Comparison of ENCODE assay signal across 22 cellular contexts in the genomic region with DNA sequence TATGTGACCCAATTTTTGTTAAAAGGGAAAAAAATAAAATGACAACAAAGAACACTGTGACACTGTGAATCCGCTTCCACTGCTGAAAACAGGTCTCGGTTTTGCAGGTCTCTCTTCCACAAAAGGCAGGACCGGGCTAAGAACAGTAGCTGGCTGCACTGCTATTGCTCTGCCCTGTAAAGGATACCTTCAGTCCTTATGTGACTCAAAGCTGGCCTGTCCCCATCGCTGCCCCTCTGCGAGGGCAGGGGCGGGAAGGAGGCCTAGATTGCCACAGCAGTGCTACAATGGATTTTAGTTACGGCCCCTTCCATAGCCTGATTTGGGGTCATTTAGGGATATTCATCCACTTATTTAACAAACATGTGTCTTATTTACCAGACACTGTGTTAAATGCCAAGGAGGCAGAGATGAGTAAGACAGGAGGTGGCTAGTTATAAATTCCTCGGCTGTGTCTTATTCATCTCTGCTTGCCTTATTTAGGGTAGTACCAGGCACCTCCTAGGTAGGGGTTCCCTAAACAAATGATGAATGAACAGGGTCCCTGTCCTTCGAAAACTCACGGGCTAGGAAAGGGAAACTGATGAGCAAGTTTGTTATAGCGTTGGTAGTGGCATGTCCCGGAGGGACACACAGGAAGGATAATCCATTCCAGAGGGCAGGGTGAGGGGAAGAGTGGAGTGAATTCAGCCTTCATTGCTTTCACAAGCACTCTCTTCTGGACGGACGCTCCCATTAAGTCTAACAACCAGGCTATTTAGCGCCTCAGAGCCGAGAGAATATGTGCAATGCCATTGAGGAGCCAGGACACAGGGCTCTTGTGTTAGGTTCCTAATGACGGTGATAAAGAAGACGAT.
DNase-seq lines count a peak whose midpoint lies in the region; TF ChIP-seq lines count a peak whose summit lies in the region.
"Had no signal": no experiment of that assay in that cellular context is flagged by ENCODE, and none has a peak within 500 bp of the region (broad histone marks: within the 10 kb centered on the region; RNA-seq: fewer than 3 reads in every experiment).

No MANE protein-coding gene starts in this region.

- H3K4me3 ChIP-seq in fibroblast of mammary gland (ENCODE audit: control insufficient read depth, low read depth, low read length) (no peak overlapping the region), ascending aorta (no peak overlapping the region)
- H3K4me3 ChIP-seq: adrenal gland, heart right ventricle, lower lobe of right lung, prostate gland, suprapubic skin had no signal

- no peaks in the 10 kb centered on the region for H3K27me3 ChIP-seq in ascending aorta
- H3K27me3 ChIP-seq: adrenal gland, suprapubic skin had no signal

- peak; percentile 51 for DNase-seq in EL
- DNase-seq in LHCN-M2 (ENCODE audit: low read depth), result peak; percentile 23
- DNase-seq in fibroblast of mammary gland (ENCODE audit: low read depth), result peak; percentile 64
- peak; percentile 17 for DNase-seq in retina
- DNase-seq in C1 segment of cervical spinal cord (lab: John Stamatoyannopoulos, UW), result no peak
- no peak for DNase-seq in activated naive CD4-positive, alpha-beta T cell treated with anti-CD3 and anti-CD28 coated beads, Interleukin-2, amount 10 ng/mL, durations not matched to agents 7 days and 5 days
- DNase-seq in ascending aorta (ENCODE audit: low spot score in 2 of 2), result no peak
- DNase-seq: activated CD4-positive, CD25-positive, alpha-beta regulatory T cell; central memory CD4-positive, alpha-beta T cell; heart right ventricle; immature natural killer cell; lower lobe of right lung; naive thymus-derived CD4-positive, alpha-beta T cell; NCI-H187; SHP77; stimulated activated CD4-positive, alpha-beta T cell treated with anti-CD3 and anti-CD28 coated beads, Interleukin-12 subunit alpha, Interleukin-12 subunit beta, amount 100 ng/mL, for 4 hours had no signal

- peaks cover 29% of the 10 kb centered on the region for H3K27me3 Mint-ChIP-seq in activated naive CD4-positive, alpha-beta T cell treated with anti-CD3 and anti-CD28 coated beads, Interleukin-2, amount 10 ng/mL, durations not matched to agents 7 days and 5 days

- no peak overlapping the region for H3K27ac Mint-ChIP-seq in activated naive CD4-positive, alpha-beta T cell treated with anti-CD3 and anti-CD28 coated beads, Interleukin-2, amount 10 ng/mL, durations not matched to agents 7 days and 5 days
- H3K27ac Mint-ChIP-seq: activated T-helper 2 cell treated with anti-CD3 and anti-CD28 coated beads, Interferon-gamma antibody, Interleukin-2, Interleukin-4, amounts not matched to agents 10 μg/mL and 5 μg/mL and 100 μg/mL, durations not matched to agents 14 hours and 24 hours and 36 hours; immature natural killer cell; T-helper 1 cell treated with Interleukin-12 subunit alpha and Interleukin-12 subunit beta and Interleukin-4 antibody, amounts not matched to agents 30 μg/mL and 1 μg/mL, for 36 hours had no signal

- H3K4me3 Mint-ChIP-seq in activated naive CD4-positive, alpha-beta T cell treated with anti-CD3 and anti-CD28 coated beads, Interleukin-2, amount 10 ng/mL, durations not matched to agents 7 days and 5 days, result no peak overlapping the region
- H3K4me3 Mint-ChIP-seq: immature natural killer cell; naive thymus-derived CD4-positive, alpha-beta T cell; T-helper 1 cell treated with Interleukin-12 subunit alpha and Interleukin-12 subunit beta and Interleukin-4 antibody, amounts not matched to agents 30 μg/mL and 1 μg/mL, for 36 hours had no signal

- no peak overlapping the region for H3K27ac ChIP-seq in ascending aorta
- H3K27ac ChIP-seq: adrenal gland, C4-2B, heart right ventricle, lower lobe of right lung, prostate gland, suprapubic skin had no signal

- H3K4me1 ChIP-seq in ascending aorta, result peaks cover 0 to 3% of the 10 kb centered on the region in 2 donors
- H3K4me1 ChIP-seq: prostate gland had no signal

- intact Hi-C loops in ascending aorta (cut with DNase I), result no loop called here

- H3K36me3 ChIP-seq in ascending aorta, result no peaks in the 10 kb centered on the region
- H3K36me3 ChIP-seq: adrenal gland, heart right ventricle, lower lobe of right lung, prostate gland, suprapubic skin had no signal

- no peaks in the 10 kb centered on the region for H3K9me3 Mint-ChIP-seq in activated naive CD4-positive, alpha-beta T cell treated with anti-CD3 and anti-CD28 coated beads, Interleukin-2, amount 10 ng/mL, durations not matched to agents 7 days and 5 days
- H3K9me3 Mint-ChIP-seq: activated T-helper 2 cell treated with anti-CD3 and anti-CD28 coated beads, Interferon-gamma antibody, Interleukin-2, Interleukin-4, amounts not matched to agents 10 μg/mL and 5 μg/mL and 100 μg/mL, durations not matched to agents 14 hours and 24 hours and 36 hours; immature natural killer cell; naive thymus-derived CD4-positive, alpha-beta T cell; T-helper 1 cell treated with Interleukin-12 subunit alpha and Interleukin-12 subunit beta and Interleukin-4 antibody, amounts not matched to agents 30 μg/mL and 1 μg/mL, for 36 hours had no signal

- CTCF ChIA-PET in activated naive CD4-positive, alpha-beta T cell treated with anti-CD3 and anti-CD28 coated beads, Interleukin-2, amount 10 ng/mL, durations not matched to agents 7 days and 5 days (lab: Charles Lee), result no interaction called here

- peaks cover 11% of the 10 kb centered on the region for H3K4me1 Mint-ChIP-seq in activated naive CD4-positive, alpha-beta T cell treated with anti-CD3 and anti-CD28 coated beads, Interleukin-2, amount 10 ng/mL, durations not matched to agents 7 days and 5 days

- H3K36me3 Mint-ChIP-seq in activated naive CD4-positive, alpha-beta T cell treated with anti-CD3 and anti-CD28 coated beads, Interleukin-2, amount 10 ng/mL, durations not matched to agents 7 days and 5 days, result no peaks in the 10 kb centered on the region
- H3K36me3 Mint-ChIP-seq: immature natural killer cell; naive thymus-derived CD4-positive, alpha-beta T cell had no signal

- TF ChIP-seq CTCF in fibroblast of mammary gland (conservative IDR thresholded peaks at IDR 0.05; ENCODE audit: control insufficient read depth, insufficient read depth, low read depth, low read length), result no peak
- TF ChIP-seq CTCF in ascending aorta (IDR thresholded peaks at IDR 0.05), result no peak

- no peaks in the 10 kb centered on the region for H3K9me3 ChIP-seq in ascending aorta
- H3K9me3 ChIP-seq: adrenal gland, lower lobe of right lung, prostate gland, suprapubic skin had no signal

Comparison
In these comparisons a context has a peak if more than half of its experiments do, and no peak if none do; other contexts are left out.
1. DNase-seq: peak in EL (single experiment), LHCN-M2 (single experiment), fibroblast of mammary gland (single experiment) and retina (single experiment); none in C1 segment of cervical spinal cord (0 of 14), activated naive CD4-positive, alpha-beta T cell treated with anti-CD3 and anti-CD28 coated beads, Interleukin-2, amount 10 ng/mL, durations not matched to agents 7 days and 5 days (single experiment) and ascending aorta (0 of 2).